ENCODE assay signal across 25 cellular contexts in genomic region chrX:26562156-26562555, GRCh38.
"Had no signal": no experiment of that assay in that cellular context is flagged by ENCODE, and none has a peak within 500 bp of the region (broad histone marks: within the 10 kb centered on the region; RNA-seq: fewer than 3 reads in every experiment).

No MANE protein-coding gene starts in this region.

- H3K36me3 ChIP-seq: ascending aorta, brain microvascular endothelial cell, heart right ventricle, left ventricle myocardium inferior, right lobe of liver, transverse colon had no signal

- DNase-seq: activated CD4-positive, alpha-beta memory T cell treated with anti-CD3 and anti-CD28 coated beads for 36 hours; activated CD4-positive, alpha-beta T cell treated with anti-CD3 and anti-CD28 coated beads, Interleukin-2, amount 10 ng/mL, durations not matched to agents 24 days and 14 days; activated CD4-positive, CD25-positive, alpha-beta regulatory T cell treated with anti-CD3 and anti-CD28 coated beads, Interleukin-2, amount 50 U/mL, for 72 hours; activated CD8-positive, alpha-beta memory T cell treated with anti-CD3 and anti-CD28 coated beads, Interleukin-2, amount 50 U/mL, for 4 hours; activated effector memory CD4-positive, alpha-beta T cell treated with anti-CD3 and anti-CD28 coated beads, Interleukin-2, amount 50 U/mL, for 16 hours; activated naive CD4-positive, alpha-beta T cell treated with anti-CD3 and anti-CD28 coated beads for 36 hours; activated naive CD8-positive, alpha-beta T cell treated with anti-CD3 and anti-CD28 coated beads for 36 hours; activated T-cell treated with anti-CD3 and anti-CD28 coated beads, Interleukin-2, amount 50 U/mL, for 1 hour; brain microvascular endothelial cell; caudate nucleus; foreskin melanocyte; heart right ventricle; left ventricle myocardium inferior; mucosa of descending colon; right lobe of liver; stimulated activated CD4-positive, alpha-beta T cell treated with anti-CD3 and anti-CD28 coated beads, Interleukin-12 subunit alpha, Interleukin-12 subunit beta, amount 100 ng/mL, for 4 hours; stimulated activated CD4-positive, alpha-beta T cell treated with anti-CD3 and anti-CD28 coated beads, Interleukin-4, amount 100 ng/mL, for 1 hour; stimulated activated naive CD8-positive, alpha-beta T cell treated with anti-CD3 and anti-CD28 coated beads, Interleukin-15, Interleukin-2, amounts not matched to agents 100 U/mL and 50 U/mL, for 24 hours; T-helper 17 cell; testis; transverse colon had no signal

- H3K9me3 ChIP-seq: ascending aorta, heart right ventricle, left ventricle myocardium inferior, mucosa of descending colon, right lobe of liver, testis, transverse colon had no signal

- ATAC-seq: heart right ventricle; mucosa of descending colon; natural killer cell treated with Interleukin-12 subunit alpha and Interleukin-12 subunit beta and Interleukin-15 and Interleukin-18, amount 100 ng/mL, for 72 hours; right lobe of liver; stimulated activated naive CD8-positive, alpha-beta T cell treated with anti-CD3 and anti-CD28 coated beads, Interleukin-15, Interleukin-2, amounts not matched to agents 100 U/mL and 50 U/mL, for 24 hours; T-helper 17 cell had no signal

- H3K27me3 ChIP-seq: ascending aorta, brain microvascular endothelial cell, heart right ventricle, right lobe of liver, testis, transverse colon had no signal

- H3K4me1 ChIP-seq: ascending aorta, heart right ventricle, left ventricle myocardium inferior, right lobe of liver, testis, transverse colon had no signal

- H3K27ac ChIP-seq: ascending aorta, brain microvascular endothelial cell, heart right ventricle, left ventricle myocardium inferior, right lobe of liver, transverse colon had no signal

- H3K4me3 ChIP-seq: ascending aorta, heart right ventricle, left ventricle myocardium inferior, lung, mucosa of descending colon, right lobe of liver, skin epidermis, testis, transverse colon had no signal
